Comparison of ENCODE assay signal across 17 cellular contexts in the genomic region with DNA sequence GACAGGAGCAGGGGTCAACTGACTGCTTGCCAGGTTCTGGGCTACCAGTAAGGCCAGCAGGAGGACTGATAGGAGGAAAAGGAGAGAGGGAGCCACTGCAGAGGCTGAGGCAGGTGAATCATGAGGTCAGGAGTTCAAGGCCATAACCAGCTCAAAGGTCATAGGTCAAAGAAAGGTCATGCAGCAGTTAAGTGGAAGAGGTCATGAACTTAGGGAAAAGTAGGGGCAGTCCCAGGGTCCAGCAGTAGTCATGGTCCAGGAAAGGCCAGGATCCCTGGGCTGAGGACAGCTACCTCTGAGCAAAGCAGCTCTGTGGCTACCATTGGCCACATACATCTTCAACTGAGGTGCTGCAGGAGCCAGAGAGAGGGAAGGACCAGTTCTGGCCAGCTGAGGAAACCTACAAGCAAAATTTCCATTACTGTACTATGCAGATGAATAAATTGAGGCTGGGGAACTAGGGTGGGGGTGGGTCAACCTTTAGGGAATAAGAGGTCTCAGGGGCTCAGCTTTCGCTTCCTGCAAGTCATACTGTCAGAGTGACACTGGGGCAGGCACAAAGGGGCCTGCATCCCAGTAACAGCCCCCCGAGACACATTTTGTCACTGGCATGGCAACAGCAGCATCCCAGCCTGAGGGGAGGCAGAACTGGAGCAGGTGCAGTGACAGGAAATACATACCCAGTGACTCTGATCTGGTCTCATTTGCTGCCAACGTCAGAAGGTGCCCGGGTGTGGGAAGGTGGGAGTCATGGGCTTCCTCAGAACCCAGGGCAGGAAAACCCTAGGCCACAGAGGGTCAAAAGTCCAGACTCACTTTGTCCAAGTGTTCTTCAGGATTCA.
"Had no signal": no experiment of that assay in that cellular context is flagged by ENCODE, and none has a peak within 500 bp of the region (broad histone marks: within the 10 kb centered on the region; RNA-seq: fewer than 3 reads in every experiment).

No MANE protein-coding gene starts in this region.

- DNase-seq: activated CD4-positive, alpha-beta T cell treated with anti-CD3 and anti-CD28 coated beads, Interleukin-2, amount 50 U/mL, for 48 hours; activated CD8-positive, alpha-beta memory T cell treated with anti-CD3 and anti-CD28 coated beads, Interleukin-2, amount 10 ng/mL, durations not matched to agents 7 days and 5 days; activated effector memory CD4-positive, alpha-beta T cell treated with Interleukin-2 at 50 U/mL for 16 hours; activated naive CD4-positive, alpha-beta T cell treated with anti-CD3 and anti-CD28 coated beads, Interleukin-2, amount 10 ng/mL, durations not matched to agents 7 days and 5 days; activated T-cell treated with anti-CD3 and anti-CD28 coated beads, Interleukin-2, amount 50 U/mL, for 1 hour; adrenal gland; cerebellar nuclear complex; effector CD4-positive, alpha-beta T cell; heart right ventricle; immature natural killer cell; kidney glomerular epithelial cell; left ventricle myocardium inferior; testis had no signal

- H3K27ac ChIP-seq: adrenal gland, breast epithelium, esophagus muscularis mucosa, heart right ventricle, left ventricle myocardium inferior, skin epidermis, testis had no signal

- H3K4me1 ChIP-seq: breast epithelium, testis had no signal

- ATAC-seq: activated CD4-positive, CD25-positive, alpha-beta regulatory T cell treated with anti-CD3 and anti-CD28 coated beads, Interleukin-2, amount 50 U/mL, for 24 hours; activated CD8-positive, alpha-beta memory T cell treated with anti-CD3 and anti-CD28 coated beads, Interleukin-2, amount 10 ng/mL, durations not matched to agents 7 days and 5 days; heart right ventricle had no signal

- H3K36me3 ChIP-seq: breast epithelium had no signal

- H3K27me3 ChIP-seq: adrenal gland, breast epithelium, esophagus muscularis mucosa, heart right ventricle, testis had no signal

- H3K4me3 ChIP-seq: adrenal gland, breast epithelium, esophagus muscularis mucosa, heart right ventricle, left ventricle myocardium inferior, skin epidermis, testis had no signal

- H3K9me3 ChIP-seq: adrenal gland, breast epithelium, esophagus muscularis mucosa, heart right ventricle, left ventricle myocardium inferior, testis had no signal
